Comparison of ENCODE assay signal across 15 cellular contexts in the genomic region with DNA sequence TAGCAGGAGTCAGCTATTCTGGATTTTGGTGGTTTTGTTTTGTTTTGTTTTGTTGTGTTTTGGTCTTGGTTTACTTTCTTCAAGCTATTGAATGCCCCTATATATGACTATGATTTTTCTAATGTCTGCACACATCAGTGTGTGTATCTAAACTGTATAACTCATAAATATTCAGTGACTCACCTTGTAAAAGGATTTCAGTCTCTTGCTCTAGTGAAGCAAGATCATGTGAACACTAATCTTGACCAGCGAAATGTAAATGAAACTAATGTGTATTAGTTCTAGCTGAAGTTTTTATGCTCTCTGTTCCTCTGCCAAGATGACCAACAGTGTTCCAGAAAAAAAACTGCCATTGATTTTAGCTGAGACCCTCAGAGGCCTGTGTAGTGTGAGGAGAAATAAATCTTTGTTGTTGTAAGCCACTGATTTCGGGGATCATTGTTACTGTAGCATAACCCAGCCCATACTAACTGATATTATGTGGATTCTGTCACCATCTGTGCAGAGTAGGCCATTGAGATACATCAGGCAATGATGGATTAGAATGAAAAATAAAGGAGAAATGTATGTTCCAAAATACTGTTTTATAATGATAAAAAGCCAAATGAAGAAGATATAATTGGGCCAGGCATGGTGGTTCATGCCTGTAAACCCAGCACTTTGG. TPM values are rescaled to one million over a fixed set of nuclear protein-coding genes. Genes with fewer than 3 reads are reported as not detected.
DNase-seq lines count a peak whose midpoint lies in the region; ATAC-seq and TF ChIP-seq lines count a peak whose summit lies in the region.
"Had no signal": no experiment of that assay in that cellular context is flagged by ENCODE, and none has a peak within 500 bp of the region (broad histone marks: within the 10 kb centered on the region; RNA-seq: fewer than 3 reads in every experiment).

No MANE protein-coding gene starts in this region.

- H3K36me3 ChIP-seq in PC-3 (ENCODE audit: low read depth, low read length) (no peaks in the 10 kb centered on the region), fibroblast of lung (ENCODE audit: control insufficient read depth, insufficient read depth, low read length) (no peaks in the 10 kb centered on the region)
- H3K36me3 ChIP-seq: BLaER1 treated with 17β-estradiol and CSF1 and Interleukin-3, amounts not matched to agents 10 nM and 100 nM had no signal

- no peaks in the 10 kb centered on the region for H3K9me2 ChIP-seq in PC-3 (replicated peaks; ENCODE audit: low read length)

- H3K27ac Mint-ChIP-seq in Calu3 (ENCODE audit: unreplicated experiment): no peak overlapping the region
- H3K27ac Mint-ChIP-seq: CD4-positive, CD25-positive, alpha-beta regulatory T cell had no signal

- H3K4me3 ChIP-seq in PC-3 (ENCODE audit: low read length): no peak overlapping the region
- H3K4me3 ChIP-seq in fibroblast of lung (replicated peaks in 1 of 4; ENCODE audit: control extremely low read depth in 1 of 4, insufficient read depth in 1 of 4, low read depth in 3 of 4, low read length in 4 of 4): no peak overlapping the region
- no peak overlapping the region for H3K4me3 ChIP-seq in retinal pigment epithelial cell (ENCODE audit: low read length)
- H3K4me3 ChIP-seq: BLaER1 treated with 17β-estradiol and CSF1 and Interleukin-3, amounts not matched to agents 10 nM and 100 nM; GM23248 had no signal

- no peaks in the 10 kb centered on the region for H3K27me3 Mint-ChIP-seq in Calu3 (ENCODE audit: unreplicated experiment)
- H3K27me3 Mint-ChIP-seq: CD4-positive, CD25-positive, alpha-beta regulatory T cell had no signal

- H3K9me3 ChIP-seq in PC-3 (ENCODE audit: low read length) (no peaks in the 10 kb centered on the region), fibroblast of lung (ENCODE audit: control insufficient read depth, insufficient read depth, low read depth, low read length) (no peaks in the 10 kb centered on the region)
- H3K9me3 ChIP-seq: BLaER1 treated with 17β-estradiol and CSF1 and Interleukin-3, amounts not matched to agents 10 nM and 100 nM had no signal

- POLR2A ChIA-PET in PC-3 (lab: Charles Lee; ENCODE audit: unreplicated experiment): no interaction called here

- H3K27me3 ChIP-seq in PC-3 (ENCODE audit: low read length) (no peaks in the 10 kb centered on the region), fibroblast of lung (ENCODE audit: control insufficient read depth, insufficient read depth, low read length) (no peaks in the 10 kb centered on the region)
- H3K27me3 ChIP-seq: BLaER1 treated with 17β-estradiol and CSF1 and Interleukin-3, amounts not matched to agents 10 nM and 100 nM had no signal

- no peaks in the 10 kb centered on the region for H3K36me3 Mint-ChIP-seq in Calu3 (ENCODE audit: insufficient read depth, unreplicated experiment)

- H3K9me3 Mint-ChIP-seq in Calu3 (ENCODE audit: low read depth, unreplicated experiment): no peaks in the 10 kb centered on the region

- H2AFZ ChIP-seq in PC-3 (ENCODE audit: low read length) (no peak overlapping the region), fibroblast of lung (ENCODE audit: low read length) (no peak overlapping the region)
- H2AFZ ChIP-seq: GM23248 had no signal

- no peaks in the 10 kb centered on the region for H4K20me1 ChIP-seq in PC-3 (ENCODE audit: low read length)
- no peaks in the 10 kb centered on the region for H4K20me1 ChIP-seq in fibroblast of lung (ENCODE audit: control insufficient read depth, extremely low read depth, insufficient read depth, low read length)
- H4K20me1 ChIP-seq: BLaER1 treated with 17β-estradiol and CSF1 and Interleukin-3, amounts not matched to agents 10 nM and 100 nM had no signal

- DNase-seq in ELR (ENCODE audit: low read depth) (peak; percentile 39), PC-3 (peak; percentile 83), fibroblast of lung (ENCODE audit: low read depth in 2 of 2) (peak; percentile 6 to 10), retinal pigment epithelial cell (ENCODE audit: low read depth) (peak; percentile 16), Calu3 (no peak), G401 (ENCODE audit: low spot score) (no peak)
- DNase-seq: ACHN; CD4-positive, CD25-positive, alpha-beta regulatory T cell; DMS79; EL; GF-D8; GM23248 had no signal

- BruUV-seq in PC-3 (replicated peaks; lab: Mats Ljungman, UMichigan): TSS peak; percentile 35
- no TSS peak for BruUV-seq in Calu3 (replicated peaks; lab: Mats Ljungman, UMichigan)

- no peak overlapping the region for H3K4me3 Mint-ChIP-seq in Calu3 (ENCODE audit: low read depth, unreplicated experiment)
- H3K4me3 Mint-ChIP-seq: CD4-positive, CD25-positive, alpha-beta regulatory T cell had no signal

- peak overlapping the region; percentile 36 for H3K27ac ChIP-seq in PC-3 (ENCODE audit: low read length)
- no peak overlapping the region for H3K27ac ChIP-seq in fibroblast of lung (ENCODE audit: insufficient read depth, low read length)
- H3K27ac ChIP-seq: BLaER1 treated with 17β-estradiol and CSF1 and Interleukin-3, amounts not matched to agents 10 nM and 100 nM; GM23248 had no signal

- H3K9ac ChIP-seq in PC-3 (ENCODE audit: low read length) (no peak overlapping the region), fibroblast of lung (ENCODE audit: insufficient read depth, low read length) (no peak overlapping the region)
- H3K9ac ChIP-seq: BLaER1 treated with 17β-estradiol and CSF1 and Interleukin-3, amounts not matched to agents 10 nM and 100 nM; GM23248 had no signal

- H3K79me2 ChIP-seq in PC-3 (ENCODE audit: low read length) (no peaks in the 10 kb centered on the region), fibroblast of lung (ENCODE audit: control insufficient read depth, insufficient read depth, low read length) (no peaks in the 10 kb centered on the region)

- H3F3A ChIP-seq in PC-3 (ENCODE audit: low read length, unreplicated experiment): no peaks in the 10 kb centered on the region

- CTCF ChIA-PET in PC-3 (lab: Charles Lee): interaction anchor here (0.6 kb wide), 1 partner anchor 234 kb away, joined by 3 read pairs; no protein-coding TSS in a partner anchor
- CTCF ChIA-PET in Calu3 (lab: Charles Lee): interaction anchor here (0.8 kb wide), 1 partner anchor 11 kb away, joined by 3 read pairs; no protein-coding TSS in a partner anchor

- H3K4me1 Mint-ChIP-seq in Calu3 (ENCODE audit: low read depth, unreplicated experiment): no peaks in the 10 kb centered on the region

- ATAC-seq in PC-3 (peak; percentile 99), HG02973 (IDR thresholded peaks at IDR 0.05; ENCODE audit: unreplicated experiment) (no peak)
- ATAC-seq: HCT116 had no signal

- TF ChIP-seq CTCF in PC-3 (conservative IDR thresholded peaks at IDR 0.05; ENCODE audit: low read depth, low read length) (no peak), fibroblast of lung (conservative IDR thresholded peaks at IDR 0.05 in 1 of 2, IDR thresholded peaks at IDR 0.05 in 1 of 2; ENCODE audit: low read depth in 1 of 2, low read length in 2 of 2) (no peak), retinal pigment epithelial cell (conservative IDR thresholded peaks at IDR 0.05; ENCODE audit: low read depth, low read length) (no peak), Calu3 (IDR thresholded peaks at IDR 0.05; ENCODE audit: unreplicated experiment) (no peak)

- H3K4me1 ChIP-seq in PC-3 (ENCODE audit: insufficient read depth, low read length): peaks cover 10% of the 10 kb centered on the region
- H3K4me1 ChIP-seq in fibroblast of lung (ENCODE audit: control insufficient read depth, extremely low read depth, insufficient read depth, low read length): no peaks in the 10 kb centered on the region
- H3K4me1 ChIP-seq: BLaER1 treated with 17β-estradiol and CSF1 and Interleukin-3, amounts not matched to agents 10 nM and 100 nM had no signal

- H3K4me2 ChIP-seq in PC-3 (ENCODE audit: low read length): peak overlapping the region; percentile 47
- no peak overlapping the region for H3K4me2 ChIP-seq in fibroblast of lung (ENCODE audit: extremely low read depth, insufficient read depth, low read length)
- H3K4me2 ChIP-seq: BLaER1 treated with 17β-estradiol and CSF1 and Interleukin-3, amounts not matched to agents 10 nM and 100 nM had no signal

- in situ Hi-C loops in G401 (cut with HindIII; ENCODE audit: low sequenced_read_pairs): no loop called here

- intact Hi-C loops in PC-3 (cut with micrococcal nuclease): no loop called here
- intact Hi-C loops in Calu3 (cut with micrococcal nuclease; ENCODE audit: unreplicated experiment): no loop called here

RNA-seq across cellular contexts. Expression of gene BTBD9, which starts 11.5 kb away (rescaled TPM):
- total RNA-seq in PC-3 (2014; rRNA removed) (4.3 and 5.5 TPM in 2 replicates), fibroblast of lung (8.2 and 13.4 TPM in 2 replicates), Calu3 (2022) (19.4 and 21.8 TPM in 2 replicates)
- 5.2 and 7.7 TPM in 2 replicates for polyA plus RNA-seq in fibroblast of lung
- polyA plus RNA-seq in fibroblast of lung (2012): 4.9 and 6.2 TPM in 2 replicates
- polyA minus RNA-seq in fibroblast of lung (ENCODE audit: low replicate concordance): 14.5 and 15.0 TPM in 2 replicates
- total RNA-seq in G401 (2014; rRNA removed; shearing (Covaris generic)): 6.5 and 9.5 TPM in 2 replicates

RNA-seq across cellular contexts. Expression of gene GLO1, which starts 51.7 kb away (rescaled TPM):
- 194 and 233 TPM in 2 replicates for total RNA-seq in PC-3 (2014; rRNA removed)
- 108 and 126 TPM in 2 replicates for total RNA-seq in fibroblast of lung
- 140 and 143 TPM in 2 replicates for polyA plus RNA-seq in fibroblast of lung
- 105 and 115 TPM in 2 replicates for polyA plus RNA-seq in fibroblast of lung (2012)
- 4.8 and 5.3 TPM in 2 replicates for polyA minus RNA-seq in fibroblast of lung (ENCODE audit: low replicate concordance)
- total RNA-seq in Calu3 (2022): 137 and 147 TPM in 2 replicates
- 374 and 476 TPM in 2 replicates for total RNA-seq in G401 (2014; rRNA removed; shearing (Covaris generic))

Comparison
In these comparisons a context has a peak if more than half of its experiments do, and no peak if none do; other contexts are left out.
1. DNase-seq: peak in ELR (single experiment), PC-3 (single experiment), fibroblast of lung (2 of 2) and retinal pigment epithelial cell (single experiment); none in Calu3 (single experiment) and G401 (single experiment).